In the genomic region with DNA sequence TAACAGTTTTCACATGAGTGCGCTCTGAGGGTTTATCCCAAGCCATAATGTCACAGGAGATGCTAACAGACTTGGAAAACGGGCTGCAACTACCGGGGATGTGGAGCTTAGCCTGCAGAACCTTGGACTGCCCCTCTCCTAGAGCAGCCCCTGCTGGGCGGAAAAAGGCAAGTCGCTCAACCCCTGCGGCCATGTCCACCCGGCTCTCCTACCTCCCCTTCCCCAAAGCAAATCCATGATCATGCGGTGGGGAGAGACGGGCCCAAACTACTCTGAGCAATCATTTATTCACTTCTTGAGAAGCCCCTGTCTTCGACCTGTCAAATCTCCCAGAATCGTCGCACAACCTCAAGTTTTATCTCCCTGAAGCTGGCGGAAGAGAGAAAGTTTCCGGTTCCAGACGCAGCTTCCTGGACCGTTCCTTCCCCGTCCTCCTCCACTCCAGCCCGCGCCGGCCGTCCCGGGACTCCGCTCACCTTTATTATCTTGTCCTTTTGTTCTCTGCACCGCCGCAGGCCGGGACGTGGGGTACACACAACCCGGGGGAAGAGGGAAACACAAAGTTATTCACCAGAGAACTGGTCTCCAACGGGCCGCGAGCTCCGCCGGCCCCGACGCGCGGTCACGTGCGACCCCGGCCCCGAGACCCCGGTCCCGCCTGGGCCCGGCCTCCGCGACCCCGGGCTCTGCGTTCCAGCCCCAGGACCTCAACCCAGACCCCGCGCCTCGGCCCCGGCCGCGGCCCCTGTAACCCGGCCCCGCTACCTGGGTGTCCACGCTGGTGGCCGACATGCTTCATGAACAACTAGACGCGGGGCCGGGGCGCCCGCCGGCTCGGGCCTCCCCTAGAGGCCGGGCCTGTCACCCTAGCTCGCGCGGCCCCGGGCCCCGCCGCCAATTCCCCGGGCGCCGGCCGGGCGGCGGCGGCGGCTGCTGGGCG, we compare ENCODE assay signal across 1 cellular context.
A peak's percentile ranks its signal among the peaks of the same experiment; 100 is the strongest.
TF ChIP-seq lines count a peak whose summit lies in the region.

No MANE protein-coding gene starts in this region.

TF ChIP-seq in H1, 55 proteins besides CTCF, POLR2A, EP300 and RAD21 (continued from another document):
- TF ChIP-seq, protein P1, sequence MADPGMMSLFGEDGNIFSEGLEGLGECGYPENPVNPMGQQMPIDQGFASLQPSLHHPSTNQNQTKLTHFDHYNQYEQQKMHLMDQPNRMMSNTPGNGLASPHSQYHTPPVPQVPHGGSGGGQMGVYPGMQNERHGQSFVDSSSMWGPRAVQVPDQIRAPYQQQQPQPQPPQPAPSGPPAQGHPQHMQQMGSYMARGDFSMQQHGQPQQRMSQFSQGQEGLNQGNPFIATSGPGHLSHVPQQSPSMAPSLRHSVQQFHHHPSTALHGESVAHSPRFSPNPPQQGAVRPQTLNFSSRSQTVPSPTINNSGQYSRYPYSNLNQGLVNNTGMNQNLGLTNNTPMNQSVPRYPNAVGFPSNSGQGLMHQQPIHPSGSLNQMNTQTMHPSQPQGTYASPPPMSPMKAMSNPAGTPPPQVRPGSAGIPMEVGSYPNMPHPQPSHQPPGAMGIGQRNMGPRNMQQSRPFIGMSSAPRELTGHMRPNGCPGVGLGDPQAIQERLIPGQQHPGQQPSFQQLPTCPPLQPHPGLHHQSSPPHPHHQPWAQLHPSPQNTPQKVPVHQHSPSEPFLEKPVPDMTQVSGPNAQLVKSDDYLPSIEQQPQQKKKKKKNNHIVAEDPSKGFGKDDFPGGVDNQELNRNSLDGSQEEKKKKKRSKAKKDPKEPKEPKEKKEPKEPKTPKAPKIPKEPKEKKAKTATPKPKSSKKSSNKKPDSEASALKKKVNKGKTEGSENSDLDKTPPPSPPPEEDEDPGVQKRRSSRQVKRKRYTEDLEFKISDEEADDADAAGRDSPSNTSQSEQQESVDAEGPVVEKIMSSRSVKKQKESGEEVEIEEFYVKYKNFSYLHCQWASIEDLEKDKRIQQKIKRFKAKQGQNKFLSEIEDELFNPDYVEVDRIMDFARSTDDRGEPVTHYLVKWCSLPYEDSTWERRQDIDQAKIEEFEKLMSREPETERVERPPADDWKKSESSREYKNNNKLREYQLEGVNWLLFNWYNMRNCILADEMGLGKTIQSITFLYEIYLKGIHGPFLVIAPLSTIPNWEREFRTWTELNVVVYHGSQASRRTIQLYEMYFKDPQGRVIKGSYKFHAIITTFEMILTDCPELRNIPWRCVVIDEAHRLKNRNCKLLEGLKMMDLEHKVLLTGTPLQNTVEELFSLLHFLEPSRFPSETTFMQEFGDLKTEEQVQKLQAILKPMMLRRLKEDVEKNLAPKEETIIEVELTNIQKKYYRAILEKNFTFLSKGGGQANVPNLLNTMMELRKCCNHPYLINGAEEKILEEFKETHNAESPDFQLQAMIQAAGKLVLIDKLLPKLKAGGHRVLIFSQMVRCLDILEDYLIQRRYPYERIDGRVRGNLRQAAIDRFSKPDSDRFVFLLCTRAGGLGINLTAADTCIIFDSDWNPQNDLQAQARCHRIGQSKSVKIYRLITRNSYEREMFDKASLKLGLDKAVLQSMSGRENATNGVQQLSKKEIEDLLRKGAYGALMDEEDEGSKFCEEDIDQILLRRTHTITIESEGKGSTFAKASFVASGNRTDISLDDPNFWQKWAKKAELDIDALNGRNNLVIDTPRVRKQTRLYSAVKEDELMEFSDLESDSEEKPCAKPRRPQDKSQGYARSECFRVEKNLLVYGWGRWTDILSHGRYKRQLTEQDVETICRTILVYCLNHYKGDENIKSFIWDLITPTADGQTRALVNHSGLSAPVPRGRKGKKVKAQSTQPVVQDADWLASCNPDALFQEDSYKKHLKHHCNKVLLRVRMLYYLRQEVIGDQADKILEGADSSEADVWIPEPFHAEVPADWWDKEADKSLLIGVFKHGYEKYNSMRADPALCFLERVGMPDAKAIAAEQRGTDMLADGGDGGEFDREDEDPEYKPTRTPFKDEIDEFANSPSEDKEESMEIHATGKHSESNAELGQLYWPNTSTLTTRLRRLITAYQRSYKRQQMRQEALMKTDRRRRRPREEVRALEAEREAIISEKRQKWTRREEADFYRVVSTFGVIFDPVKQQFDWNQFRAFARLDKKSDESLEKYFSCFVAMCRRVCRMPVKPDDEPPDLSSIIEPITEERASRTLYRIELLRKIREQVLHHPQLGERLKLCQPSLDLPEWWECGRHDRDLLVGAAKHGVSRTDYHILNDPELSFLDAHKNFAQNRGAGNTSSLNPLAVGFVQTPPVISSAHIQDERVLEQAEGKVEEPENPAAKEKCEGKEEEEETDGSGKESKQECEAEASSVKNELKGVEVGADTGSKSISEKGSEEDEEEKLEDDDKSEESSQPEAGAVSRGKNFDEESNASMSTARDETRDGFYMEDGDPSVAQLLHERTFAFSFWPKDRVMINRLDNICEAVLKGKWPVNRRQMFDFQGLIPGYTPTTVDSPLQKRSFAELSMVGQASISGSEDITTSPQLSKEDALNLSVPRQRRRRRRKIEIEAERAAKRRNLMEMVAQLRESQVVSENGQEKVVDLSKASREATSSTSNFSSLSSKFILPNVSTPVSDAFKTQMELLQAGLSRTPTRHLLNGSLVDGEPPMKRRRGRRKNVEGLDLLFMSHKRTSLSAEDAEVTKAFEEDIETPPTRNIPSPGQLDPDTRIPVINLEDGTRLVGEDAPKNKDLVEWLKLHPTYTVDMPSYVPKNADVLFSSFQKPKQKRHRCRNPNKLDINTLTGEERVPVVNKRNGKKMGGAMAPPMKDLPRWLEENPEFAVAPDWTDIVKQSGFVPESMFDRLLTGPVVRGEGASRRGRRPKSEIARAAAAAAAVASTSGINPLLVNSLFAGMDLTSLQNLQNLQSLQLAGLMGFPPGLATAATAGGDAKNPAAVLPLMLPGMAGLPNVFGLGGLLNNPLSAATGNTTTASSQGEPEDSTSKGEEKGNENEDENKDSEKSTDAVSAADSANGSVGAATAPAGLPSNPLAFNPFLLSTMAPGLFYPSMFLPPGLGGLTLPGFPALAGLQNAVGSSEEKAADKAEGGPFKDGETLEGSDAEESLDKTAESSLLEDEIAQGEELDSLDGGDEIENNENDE (IDR thresholded peaks at IDR 0.05; ENCODE audit: insufficient replicate concordance, low read length): no peak
- TF ChIP-seq SIN3A (conservative IDR thresholded peaks at IDR 0.05 in 1 of 2, IDR thresholded peaks at IDR 0.05 in 1 of 2; ENCODE audit: low read depth in 1 of 2, low read length in 2 of 2) (peak; percentile 70 to 83; a peak in 2 of 4 replicates), HDAC2 (IDR thresholded peaks at IDR 0.05; ENCODE audit: borderline replicate concordance in 1 of 2, low read depth in 2 of 2, low read length in 2 of 2) (0 out of 4 replicates have a peak, but pooled peaks of 1 of the 2 experiments have one; percentile 69), KDM4A (IDR thresholded peaks at IDR 0.05; ENCODE audit: low read depth, low read length, severe bottlenecking) (peak; percentile 63)
